In the genomic region with DNA sequence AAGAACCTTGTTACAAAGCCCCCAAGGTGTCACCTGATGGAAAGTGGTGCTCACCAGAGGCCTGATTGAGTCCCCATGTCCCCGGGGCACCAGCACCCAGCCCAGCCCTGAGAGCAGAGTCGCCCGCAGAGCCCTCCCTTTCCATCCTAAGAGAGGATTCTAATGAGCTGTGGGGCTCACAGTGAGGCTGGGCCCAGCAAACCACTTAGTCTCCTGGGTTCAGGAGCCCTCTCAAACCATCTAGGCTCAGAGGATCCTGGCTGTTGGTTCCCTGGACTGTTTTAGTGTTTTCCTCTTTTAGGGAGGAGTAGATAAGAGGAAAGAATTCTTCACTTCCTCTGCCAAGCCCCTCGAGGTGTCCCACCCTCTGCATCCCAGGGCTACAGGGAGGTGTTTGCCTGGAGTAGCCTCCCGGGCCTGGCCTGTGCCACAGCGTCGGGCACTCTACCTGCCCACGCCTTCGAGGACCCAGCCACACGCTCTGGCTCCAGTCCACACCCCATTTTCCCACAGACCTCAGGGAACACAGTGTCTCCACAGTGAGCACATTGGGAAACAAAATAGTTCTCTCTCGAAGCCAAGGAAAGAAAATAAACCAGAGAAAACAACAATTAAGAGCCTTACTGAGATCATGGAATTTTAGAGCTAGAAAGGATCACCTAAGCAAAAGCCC, we compare ENCODE assay signal across 14 cellular contexts. TPM values are rescaled to one million over a fixed set of nuclear protein-coding genes. Genes with fewer than 3 reads are reported as not detected.
DNase-seq lines count a peak whose midpoint lies in the region; ATAC-seq and TF ChIP-seq lines count a peak whose summit lies in the region.
"Had no signal": no experiment of that assay in that cellular context is flagged by ENCODE, and none has a peak within 500 bp of the region (broad histone marks: within the 10 kb centered on the region; RNA-seq: fewer than 3 reads in every experiment).

No MANE protein-coding gene starts in this region.

- ATAC-seq in Right ventricle myocardium inferior (peak; percentile 89), right cardiac atrium (peak; percentile 87 to 89), psoas muscle (peak in 3 of 4 donors; percentile 58 to 86 (median 70)), HG03045 (IDR thresholded peaks at IDR 0.05; ENCODE audit: unreplicated experiment) (no peak)

- no peak for TF ChIP-seq CTCF in psoas muscle (IDR thresholded peaks at IDR 0.05)

- H3K27ac ChIP-seq in right cardiac atrium (ENCODE audit: low read length) (peak overlapping the region; percentile 69), psoas muscle (peak overlapping the region; percentile 41)

- intact Hi-C loops in Right ventricle myocardium inferior (cut with DNase I) (no loop called here), cardiac septum (cut with DNase I) (loop anchor here (5.0 to 10.0 kb wide), 2 partner anchors 33 to 185 kb away; a partner anchor contains a TSS), right cardiac atrium (cut with DNase I) (no loop called here), psoas muscle (cut with DNase I) (no loop called here)

- no peaks in the 10 kb centered on the region for H3K9me3 ChIP-seq in right cardiac atrium (ENCODE audit: control insufficient read depth, low read length)
- H3K9me3 ChIP-seq in psoas muscle = no peaks in the 10 kb centered on the region

- H3K27me3 ChIP-seq in right cardiac atrium (ENCODE audit: control insufficient read depth, insufficient read depth) (no peaks in the 10 kb centered on the region), psoas muscle (ENCODE audit: insufficient read depth in 3 of 3, low read length in 2 of 3) (no peaks in the 10 kb centered on the region)

- peaks cover 0 to 18% of the 10 kb centered on the region in 2 donors for H3K36me3 ChIP-seq in psoas muscle (ENCODE audit: insufficient read depth in 1 of 2, low read depth in 1 of 2)

- peaks cover 18% of the 10 kb centered on the region for H3K4me1 ChIP-seq in right cardiac atrium (ENCODE audit: control insufficient read depth, insufficient read depth, low read length)
- no peaks in the 10 kb centered on the region for H3K4me1 ChIP-seq in psoas muscle

- WGBS in right cardiac atrium = 35% methylated on average over 11 of the region's 11 CpGs
- WGBS in psoas muscle, 3 donors = 46 to 67% (median 49%) methylated on average over 11 of the region's 11 CpGs

- H3K4me3 ChIP-seq in right cardiac atrium (ENCODE audit: low read length) = no peak overlapping the region
- H3K4me3 ChIP-seq in psoas muscle = no peak overlapping the region
- H3K4me3 ChIP-seq: K562 had no signal

- DNase-seq in Right ventricle myocardium inferior (ENCODE audit: missing footprints) (peak; percentile 78), cardiac septum (ENCODE audit: low spot score) (no peak), right cardiac atrium (peak; percentile 66 to 93 (median 81)), psoas muscle (peak; percentile 69 to 84), kidney glomerular epithelial cell (lab: John Stamatoyannopoulos, UW) (no peak), NCI-H774 (lab: John Stamatoyannopoulos, UW) (no peak)
- no peak for DNase-seq in activated CD8-positive, alpha-beta memory T cell treated with anti-CD3 and anti-CD28 coated beads, Interleukin-2, amount 50 U/mL, for 4 hours
- DNase-seq: activated CD4-positive, alpha-beta T cell treated with anti-CD3 and anti-CD28 coated beads, Interleukin-2, amount 50 U/mL, for 1 hour; activated naive CD4-positive, alpha-beta T cell treated with anti-CD3 and anti-CD28 coated beads for 36 hours; DND-41; NCI-H187 treated with DMSO at 0.1 percent for 48 hours; stimulated activated CD4-positive, alpha-beta T cell treated with anti-CD3 and anti-CD28 coated beads, Interleukin-2, amount 100 ng/mL, for 24 hours had no signal

RNA-seq across cellular contexts. Expression of a gene that starts 34.4 kb away (rescaled TPM):
- total RNA-seq in Right ventricle myocardium inferior (10.2 TPM), cardiac septum (9.8 TPM), right cardiac atrium (10 to 100 TPM; 11.1 to 13.6 (median 12.2) TPM), psoas muscle (10 to 100 TPM in 1 of 4 donors, 1 to 10 TPM in 3; 4.1 to 10.1 (median 6.9) TPM)
- polyA plus RNA-seq in right cardiac atrium (16.5 TPM), psoas muscle (1 to 10 TPM; 3.4 to 4.9 (median 3.4) TPM)

Comparison
In these comparisons a context has a peak if more than half of its experiments do, and no peak if none do; other contexts are left out.
1. DNase-seq: peak in Right ventricle myocardium inferior (single experiment), right cardiac atrium (3 of 3) and psoas muscle (2 of 2); none in cardiac septum (single experiment), kidney glomerular epithelial cell (single experiment), activated CD8-positive, alpha-beta memory T cell treated with anti-CD3 and anti-CD28 coated beads, Interleukin-2, amount 50 U/mL, for 4 hours (single experiment) and NCI-H774 (single experiment).